ENCODE assay signal across 23 cellular contexts in genomic region chr9:22343218-22343611, GRCh38.
"Had no signal": no experiment of that assay in that cellular context is flagged by ENCODE, and none has a peak within 500 bp of the region (broad histone marks: within the 10 kb centered on the region; RNA-seq: fewer than 3 reads in every experiment).

No MANE protein-coding gene starts in this region.

- H3K4me3 ChIP-seq: ascending aorta, esophagus squamous epithelium, lower lobe of right lung, transverse colon, vagina had no signal

- H3K27me3 ChIP-seq: ascending aorta, esophagus squamous epithelium, transverse colon, vagina had no signal

- ATAC-seq: activated T-cell treated with anti-CD3 and anti-CD28 coated beads, Interleukin-2, amount 50 U/mL, for 4 hours; left colon; lower lobe of right lung; T-helper 17 cell had no signal

- FAIRE-seq: bronchial epithelial cell, islet of Langerhans had no signal

- H3K4me1 ChIP-seq: ascending aorta, lower lobe of right lung, transverse colon, vagina had no signal

- DNase-seq: activated CD4-positive, alpha-beta T cell treated with anti-CD3 and anti-CD28 coated beads, Interleukin-2, amount 50 U/mL, for 1 hour; activated CD4-positive, CD25-positive, alpha-beta regulatory T cell treated with anti-CD3 and anti-CD28 coated beads, Interleukin-2, amount 50 U/mL, for 72 hours; activated CD8-positive, alpha-beta memory T cell treated with anti-CD3 and anti-CD28 coated beads, Interleukin-2, amount 50 U/mL, for 4 hours; activated effector memory CD4-positive, alpha-beta T cell treated with Interleukin-2 at 50 U/mL for 16 hours; activated naive CD4-positive, alpha-beta T cell treated with anti-CD3 and anti-CD28 coated beads, Interleukin-2, amount 50 U/mL, for 16 hours; activated T-cell treated with anti-CD3 and anti-CD28 coated beads, Interleukin-2, amount 50 U/mL, for 4 hours; cerebellar nuclear complex; effector CD4-positive, alpha-beta T cell; esophagus squamous epithelium; left colon; lower lobe of right lung; nephron progenitor cell; nucleus accumbens; retina; stimulated activated CD4-positive, alpha-beta T cell treated with anti-CD3 and anti-CD28 coated beads, Interleukin-2, amount 100 ng/mL, for 24 hours; stimulated activated naive CD4-positive, alpha-beta T cell treated with Interleukin-2 at 50 U/mL for 16 hours; substantia nigra; T-helper 17 cell; transverse colon had no signal

- H3K36me3 ChIP-seq: ascending aorta, esophagus squamous epithelium, lower lobe of right lung, transverse colon, vagina had no signal

- H3K27ac ChIP-seq: ascending aorta, lower lobe of right lung, transverse colon, vagina had no signal

- H3K9me3 ChIP-seq: ascending aorta, esophagus squamous epithelium, lower lobe of right lung, transverse colon, vagina had no signal
